In genomic region chr15:70535955-70536338, GRCh38 we compare ENCODE assay signal across 1 cellular context.
TF ChIP-seq lines count a peak whose summit lies in the region.

No MANE protein-coding gene starts in this region.

TF ChIP-seq in K562, 482 proteins besides CTCF, POLR2A, EP300 and RAD21:
- TF ChIP-seq ZNF324 (CRISPR knock-in tag; IDR thresholded peaks at IDR 0.05) = no peak
- TF ChIP-seq ATF1 (CRISPR knock-in tag; IDR thresholded peaks at IDR 0.05) = no peak
- TF ChIP-seq ATF1 (tag; IDR thresholded peaks at IDR 0.05) = no peak
- TF ChIP-seq ATF6 (CRISPR knock-in tag; IDR thresholded peaks at IDR 0.05) = no peak
- peak; percentile 24 for TF ChIP-seq ZFP36 (IDR thresholded peaks at IDR 0.05; ENCODE audit: low read depth, low read length, partially characterized antibody)
- TF ChIP-seq NR2C2 (CRISPR knock-in tag; IDR thresholded peaks at IDR 0.05) = no peak
- TF ChIP-seq NR2C2 (tag; IDR thresholded peaks at IDR 0.05) = no peak
- no peak for TF ChIP-seq THRA (IDR thresholded peaks at IDR 0.05)
- TF ChIP-seq NR2C1 (IDR thresholded peaks at IDR 0.05) = no peak
- no peak for TF ChIP-seq NR2C1 (tag; IDR thresholded peaks at IDR 0.05)
